ENCODE assay signal across 13 cellular contexts in genomic region chr1:24911651-24912144, GRCh38. TPM values are rescaled to one million over a fixed set of nuclear protein-coding genes. Genes with fewer than 3 reads are reported as not detected.
A peak's percentile ranks its signal among the peaks of the same experiment; 100 is the strongest.
DNase-seq lines count a peak whose midpoint lies in the region; ATAC-seq and TF ChIP-seq lines count a peak whose summit lies in the region.
"Had no signal": no experiment of that assay in that cellular context is flagged by ENCODE, and none has a peak within 500 bp of the region (broad histone marks: within the 10 kb centered on the region; RNA-seq: fewer than 3 reads in every experiment).

No MANE protein-coding gene starts in this region.

- peak overlapping the region; percentile 96 for H3K27ac Mint-ChIP-seq in activated CD4-positive, alpha-beta memory T cell treated with anti-CD3 and anti-CD28 coated beads, Interleukin-2, amount 10 ng/mL, durations not matched to agents 7 days and 5 days
- peak overlapping the region; percentile 96 to 97 for H3K27ac Mint-ChIP-seq in stimulated activated naive CD8-positive, alpha-beta T cell treated with anti-CD3 and anti-CD28 coated beads, Interleukin-15, amount 100 ng/mL, for 72 hours

- peak overlapping the region; percentile 48 for H3K4me3 Mint-ChIP-seq in activated CD4-positive, alpha-beta memory T cell treated with anti-CD3 and anti-CD28 coated beads, Interleukin-2, amount 10 ng/mL, durations not matched to agents 7 days and 5 days
- peak overlapping the region; percentile 65 to 70 for H3K4me3 Mint-ChIP-seq in stimulated activated naive CD8-positive, alpha-beta T cell treated with anti-CD3 and anti-CD28 coated beads, Interleukin-15, amount 100 ng/mL, for 72 hours

- peaks cover 82% of the 10 kb centered on the region for H3K4me1 Mint-ChIP-seq in activated CD4-positive, alpha-beta memory T cell treated with anti-CD3 and anti-CD28 coated beads, Interleukin-2, amount 10 ng/mL, durations not matched to agents 7 days and 5 days
- H3K4me1 Mint-ChIP-seq in stimulated activated naive CD8-positive, alpha-beta T cell treated with anti-CD3 and anti-CD28 coated beads, Interleukin-15, amount 100 ng/mL, for 72 hours: peaks cover 96% of the 10 kb centered on the region

- no peaks in the 10 kb centered on the region for H3K36me3 ChIP-seq in hepatocyte (replicated peaks; ENCODE audit: insufficient read depth, low read depth)
- peaks cover 13% of the 10 kb centered on the region for H3K36me3 ChIP-seq in Karpas-422 (ENCODE audit: insufficient read depth, low read length)
- H3K36me3 ChIP-seq: upper lobe of right lung had no signal

- peaks cover 86% of the 10 kb centered on the region for H3K36me3 Mint-ChIP-seq in activated CD4-positive, alpha-beta memory T cell treated with anti-CD3 and anti-CD28 coated beads, Interleukin-2, amount 10 ng/mL, durations not matched to agents 7 days and 5 days (ENCODE audit: low read depth)

- no peaks in the 10 kb centered on the region for H3K9me3 Mint-ChIP-seq in activated CD4-positive, alpha-beta memory T cell treated with anti-CD3 and anti-CD28 coated beads, Interleukin-2, amount 10 ng/mL, durations not matched to agents 7 days and 5 days
- H3K9me3 Mint-ChIP-seq in stimulated activated naive CD8-positive, alpha-beta T cell treated with anti-CD3 and anti-CD28 coated beads, Interleukin-15, amount 100 ng/mL, for 72 hours: no peaks in the 10 kb centered on the region

- H3K27me3 ChIP-seq in hepatocyte (no peaks in the 10 kb centered on the region), Karpas-422 (ENCODE audit: low read length) (no peaks in the 10 kb centered on the region)
- H3K27me3 ChIP-seq: upper lobe of right lung had no signal

- WGBS in hepatocyte (ENCODE audit: low lambda C conversion rate, missing lambda C conversion rate): 83% methylated on average over 19 of the region's 19 CpGs

- H3K27ac ChIP-seq in hepatocyte (peak overlapping the region; percentile 37), Karpas-422 (ENCODE audit: low read length) (no peak overlapping the region)
- H3K27ac ChIP-seq: epithelial cell of prostate had no signal

- peaks cover 12% of the 10 kb centered on the region for H3K4me1 ChIP-seq in hepatocyte (ENCODE audit: insufficient read depth)
- H3K4me1 ChIP-seq in Karpas-422 (ENCODE audit: low read length): no peaks in the 10 kb centered on the region

- no peaks in the 10 kb centered on the region for H3K9me2 ChIP-seq in hepatocyte (replicated peaks; ENCODE audit: insufficient read depth)
- no peaks in the 10 kb centered on the region for H3K9me2 ChIP-seq in Karpas-422 (replicated peaks; ENCODE audit: insufficient read depth, low read length)

- peak; percentile 63 for DNase-seq in activated CD8-positive, alpha-beta memory T cell treated with anti-CD3 and anti-CD28 coated beads, Interleukin-2, amount 50 U/mL, for 48 hours
- no peak for DNase-seq in activated CD8-positive, alpha-beta memory T cell treated with anti-CD3 and anti-CD28 coated beads, Interleukin-2, amount 50 U/mL, for 4 hours
- DNase-seq in activated CD4-positive, alpha-beta memory T cell treated with anti-CD3 and anti-CD28 coated beads, Interleukin-2, amount 10 ng/mL, durations not matched to agents 7 days and 5 days: no peak
- no peak for DNase-seq in hepatocyte (ENCODE audit: low spot score)
- DNase-seq in stimulated activated naive CD8-positive, alpha-beta T cell treated with anti-CD3 and anti-CD28 coated beads, Interleukin-15, amount 100 ng/mL, for 72 hours: peak in 1 of 2 donors; percentile 13
- DNase-seq in MV-4-11 (lab: John Stamatoyannopoulos, UW): no peak
- DNase-seq in Karpas-422: no peak
- DNase-seq in GM03348 (ENCODE audit: low spot score): no peak
- DNase-seq: NCI-H187, NCI-H69, upper lobe of right lung had no signal

- H3K9me3 ChIP-seq in hepatocyte (ENCODE audit: low read depth): no peaks in the 10 kb centered on the region
- no peaks in the 10 kb centered on the region for H3K9me3 ChIP-seq in Karpas-422 (ENCODE audit: low read length)
- H3K9me3 ChIP-seq: upper lobe of right lung had no signal

- no peak overlapping the region for H3K9ac ChIP-seq in Karpas-422 (ENCODE audit: low read length)

- H3K79me2 ChIP-seq in hepatocyte (no peaks in the 10 kb centered on the region), Karpas-422 (ENCODE audit: low read length) (no peaks in the 10 kb centered on the region)

- H3K27me3 Mint-ChIP-seq in activated CD4-positive, alpha-beta memory T cell treated with anti-CD3 and anti-CD28 coated beads, Interleukin-2, amount 10 ng/mL, durations not matched to agents 7 days and 5 days: no peaks in the 10 kb centered on the region
- H3K27me3 Mint-ChIP-seq in stimulated activated naive CD8-positive, alpha-beta T cell treated with anti-CD3 and anti-CD28 coated beads, Interleukin-15, amount 100 ng/mL, for 72 hours: no peaks in the 10 kb centered on the region

- POLR2A ChIA-PET in activated CD4-positive, alpha-beta memory T cell treated with anti-CD3 and anti-CD28 coated beads, Interleukin-2, amount 10 ng/mL, durations not matched to agents 7 days and 5 days (lab: Charles Lee): interaction anchor here (0.7 to 5.7 kb wide), 13 partner anchors 8 to 322 kb away, joined by 3 to 128 read pairs (median 4); partner anchors contain the start of gene RUNX3

- H4K20me1 ChIP-seq in hepatocyte (ENCODE audit: insufficient read depth, poor library complexity, severe bottlenecking) (no peaks in the 10 kb centered on the region), Karpas-422 (ENCODE audit: insufficient read depth, low read depth, low read length) (peaks cover 13% of the 10 kb centered on the region; the same call in 1 of the 2 replicates)

- no peak for TF ChIP-seq CTCF in hepatocyte (IDR thresholded peaks at IDR 0.05; ENCODE audit: poor library complexity)

- H3K4me3 ChIP-seq in hepatocyte: no peak overlapping the region
- no peak overlapping the region for H3K4me3 ChIP-seq in Karpas-422 (ENCODE audit: low read length)
- H3K4me3 ChIP-seq: upper lobe of right lung had no signal

- H3K4me2 ChIP-seq in hepatocyte: no peak overlapping the region
- H3K4me2 ChIP-seq in Karpas-422 (ENCODE audit: low read depth, low read length, poor library complexity, severe bottlenecking): no peak overlapping the region

- CTCF ChIA-PET in activated CD4-positive, alpha-beta memory T cell treated with anti-CD3 and anti-CD28 coated beads, Interleukin-2, amount 10 ng/mL, durations not matched to agents 7 days and 5 days (lab: Charles Lee): interaction anchor here (0.6 to 1.7 kb wide), 7 partner anchors 15 to 223 kb away, joined by 3 to 5 read pairs (median 3); no protein-coding TSS in a partner anchor

- H2AFZ ChIP-seq in hepatocyte: no peak overlapping the region
- H2AFZ ChIP-seq in Karpas-422 (ENCODE audit: low read length): no peak overlapping the region

- ATAC-seq in stimulated activated naive CD8-positive, alpha-beta T cell treated with anti-CD3 and anti-CD28 coated beads, Interleukin-15, amount 100 ng/mL, for 72 hours: no peak

RNA-seq across cellular contexts. Expression of gene RUNX3, which starts 18.4 kb away (rescaled TPM):
- total RNA-seq in activated CD4-positive, alpha-beta memory T cell treated with anti-CD3 and anti-CD28 coated beads, Interleukin-2, amount 10 ng/mL, durations not matched to agents 7 days and 5 days: 100 to 1,000 TPM; 177 to 183 TPM
- total RNA-seq in hepatocyte: 0.13 and 0.28 TPM in 2 replicates
- polyA plus RNA-seq in hepatocyte: 0.16 and 0.67 TPM in 2 replicates
- total RNA-seq in Karpas-422 (2014; rRNA removed; shearing (Covaris generic); ENCODE audit: low replicate concordance): 35.2 and 36.6 TPM in 2 replicates
- total RNA-seq: cerebellum had no signal

Comparison
In these comparisons a context has a peak if more than half of its experiments do, and no peak if none do; other contexts are left out.
1. RNA of gene RUNX3, which starts 18.4 kb away (total RNA-seq): 177 to 183 TPM in activated CD4-positive, alpha-beta memory T cell treated with anti-CD3 and anti-CD28 coated beads, Interleukin-2, amount 10 ng/mL, durations not matched to agents 7 days and 5 days and 35.2 to 36.6 TPM in Karpas-422; 0.13 to 0.28 TPM in hepatocyte; every median in the first group is over 10 times any median in the second.